Comparison of ENCODE assay signal across 1 cellular context in genomic region chr3:195542691-195543641, GRCh38.
TF ChIP-seq lines count a peak whose summit lies in the region.

TSS of gene PPP1R2 (minus strand) at chr3:195543325. CDS start at chr3:195543025, 300 bp downstream.

TF ChIP-seq in GM12878, 131 proteins besides CTCF, POLR2A, EP300 and RAD21 (continued from another document):
- no peak for TF ChIP-seq MEF2B (IDR thresholded peaks at IDR 0.05; ENCODE audit: partially characterized antibody, poor library complexity, severe bottlenecking)
- TF ChIP-seq HDAC2 (IDR thresholded peaks at IDR 0.05) = no peak
- no peak for TF ChIP-seq SPI1 (IDR thresholded peaks at IDR 0.05; ENCODE audit: borderline replicate concordance, insufficient read depth, low read depth, low read length)
- no peak for TF ChIP-seq ZNF622 (IDR thresholded peaks at IDR 0.05)
- TF ChIP-seq ZBTB11 (CRISPR knock-in tag; IDR thresholded peaks at IDR 0.05) = no peak
- peak; percentile 84; the same call in 1 of the 2 replicates for TF ChIP-seq LARP7 (IDR thresholded peaks at IDR 0.05)
- TF ChIP-seq TAF1 (IDR thresholded peaks at IDR 0.05; ENCODE audit: borderline replicate concordance, low read depth, low read length) = peak; percentile 90
- TF ChIP-seq, protein P1, sequence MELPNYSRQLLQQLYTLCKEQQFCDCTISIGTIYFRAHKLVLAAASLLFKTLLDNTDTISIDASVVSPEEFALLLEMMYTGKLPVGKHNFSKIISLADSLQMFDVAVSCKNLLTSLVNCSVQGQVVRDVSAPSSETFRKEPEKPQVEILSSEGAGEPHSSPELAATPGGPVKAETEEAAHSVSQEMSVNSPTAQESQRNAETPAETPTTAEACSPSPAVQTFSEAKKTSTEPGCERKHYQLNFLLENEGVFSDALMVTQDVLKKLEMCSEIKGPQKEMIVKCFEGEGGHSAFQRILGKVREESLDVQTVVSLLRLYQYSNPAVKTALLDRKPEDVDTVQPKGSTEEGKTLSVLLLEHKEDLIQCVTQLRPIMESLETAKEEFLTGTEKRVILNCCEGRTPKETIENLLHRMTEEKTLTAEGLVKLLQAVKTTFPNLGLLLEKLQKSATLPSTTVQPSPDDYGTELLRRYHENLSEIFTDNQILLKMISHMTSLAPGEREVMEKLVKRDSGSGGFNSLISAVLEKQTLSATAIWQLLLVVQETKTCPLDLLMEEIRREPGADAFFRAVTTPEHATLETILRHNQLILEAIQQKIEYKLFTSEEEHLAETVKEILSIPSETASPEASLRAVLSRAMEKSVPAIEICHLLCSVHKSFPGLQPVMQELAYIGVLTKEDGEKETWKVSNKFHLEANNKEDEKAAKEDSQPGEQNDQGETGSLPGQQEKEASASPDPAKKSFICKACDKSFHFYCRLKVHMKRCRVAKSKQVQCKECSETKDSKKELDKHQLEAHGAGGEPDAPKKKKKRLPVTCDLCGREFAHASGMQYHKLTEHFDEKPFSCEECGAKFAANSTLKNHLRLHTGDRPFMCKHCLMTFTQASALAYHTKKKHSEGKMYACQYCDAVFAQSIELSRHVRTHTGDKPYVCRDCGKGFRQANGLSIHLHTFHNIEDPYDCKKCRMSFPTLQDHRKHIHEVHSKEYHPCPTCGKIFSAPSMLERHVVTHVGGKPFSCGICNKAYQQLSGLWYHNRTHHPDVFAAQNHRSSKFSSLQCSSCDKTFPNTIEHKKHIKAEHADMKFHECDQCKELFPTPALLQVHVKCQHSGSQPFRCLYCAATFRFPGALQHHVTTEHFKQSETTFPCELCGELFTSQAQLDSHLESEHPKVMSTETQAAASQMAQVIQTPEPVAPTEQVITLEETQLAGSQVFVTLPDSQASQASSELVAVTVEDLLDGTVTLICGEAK (IDR thresholded peaks at IDR 0.05; ENCODE audit: borderline replicate concordance) = no peak
- TF ChIP-seq NFIC (IDR thresholded peaks at IDR 0.05; ENCODE audit: low read depth, low read length) = no peak
- TF ChIP-seq HDGF (IDR thresholded peaks at IDR 0.05) = no peak
- no peak for TF ChIP-seq RAD51 (IDR thresholded peaks at IDR 0.05)
- no peak for TF ChIP-seq STAT1 (conservative IDR thresholded peaks at IDR 0.05)
- TF ChIP-seq MYC (IDR thresholded peaks at IDR 0.05; ENCODE audit: insufficient read depth, insufficient read length, insufficient replicate concordance, low read length, severe bottlenecking) = no peak
- no peak for TF ChIP-seq JUNB (IDR thresholded peaks at IDR 0.05)
- TF ChIP-seq ZNF384 (IDR thresholded peaks at IDR 0.05; ENCODE audit: borderline replicate concordance, low read depth, low read length) = no peak
- no peak for TF ChIP-seq TARDBP (IDR thresholded peaks at IDR 0.05; ENCODE audit: borderline replicate concordance)
- peak; percentile 66; the same call in 1 of the 2 replicates for TF ChIP-seq POLR2AphosphoS2 (IDR thresholded peaks at IDR 0.05; ENCODE audit: low read depth, low read length)
- TF ChIP-seq, protein P2, sequence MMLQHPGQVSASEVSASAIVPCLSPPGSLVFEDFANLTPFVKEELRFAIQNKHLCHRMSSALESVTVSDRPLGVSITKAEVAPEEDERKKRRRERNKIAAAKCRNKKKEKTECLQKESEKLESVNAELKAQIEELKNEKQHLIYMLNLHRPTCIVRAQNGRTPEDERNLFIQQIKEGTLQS (IDR thresholded peaks at IDR 0.05; ENCODE audit: borderline replicate concordance, extremely low read depth, low read depth, low read length) = no peak
- TF ChIP-seq E4F1 (IDR thresholded peaks at IDR 0.05; ENCODE audit: borderline replicate concordance, partially characterized antibody) = no peak
- no peak for TF ChIP-seq CEBPZ (IDR thresholded peaks at IDR 0.05; ENCODE audit: low read depth, low read length)
- TF ChIP-seq SRF (IDR thresholded peaks at IDR 0.05; ENCODE audit: low read depth in 2 of 2, low read length in 2 of 2) = no peak
- 0 out of 2 replicates have a peak, but pooled peaks have one; percentile 14 for TF ChIP-seq PAX5 (IDR thresholded peaks at IDR 0.05; ENCODE audit: borderline replicate concordance, low read depth, low read length)
- TF ChIP-seq, protein P3, sequence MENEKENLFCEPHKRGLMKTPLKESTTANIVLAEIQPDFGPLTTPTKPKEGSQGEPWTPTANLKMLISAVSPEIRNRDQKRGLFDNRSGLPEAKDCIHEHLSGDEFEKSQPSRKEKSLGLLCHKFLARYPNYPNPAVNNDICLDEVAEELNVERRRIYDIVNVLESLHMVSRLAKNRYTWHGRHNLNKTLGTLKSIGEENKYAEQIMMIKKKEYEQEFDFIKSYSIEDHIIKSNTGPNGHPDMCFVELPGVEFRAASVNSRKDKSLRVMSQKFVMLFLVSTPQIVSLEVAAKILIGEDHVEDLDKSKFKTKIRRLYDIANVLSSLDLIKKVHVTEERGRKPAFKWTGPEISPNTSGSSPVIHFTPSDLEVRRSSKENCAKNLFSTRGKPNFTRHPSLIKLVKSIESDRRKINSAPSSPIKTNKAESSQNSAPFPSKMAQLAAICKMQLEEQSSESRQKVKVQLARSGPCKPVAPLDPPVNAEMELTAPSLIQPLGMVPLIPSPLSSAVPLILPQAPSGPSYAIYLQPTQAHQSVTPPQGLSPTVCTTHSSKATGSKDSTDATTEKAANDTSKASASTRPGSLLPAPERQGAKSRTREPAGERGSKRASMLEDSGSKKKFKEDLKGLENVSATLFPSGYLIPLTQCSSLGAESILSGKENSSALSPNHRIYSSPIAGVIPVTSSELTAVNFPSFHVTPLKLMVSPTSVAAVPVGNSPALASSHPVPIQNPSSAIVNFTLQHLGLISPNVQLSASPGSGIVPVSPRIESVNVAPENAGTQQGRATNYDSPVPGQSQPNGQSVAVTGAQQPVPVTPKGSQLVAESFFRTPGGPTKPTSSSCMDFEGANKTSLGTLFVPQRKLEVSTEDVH (IDR thresholded peaks at IDR 0.05; ENCODE audit: low read depth, partially characterized antibody) = no peak
- no peak for TF ChIP-seq KDM1A (IDR thresholded peaks at IDR 0.05; ENCODE audit: borderline replicate concordance)
